ENCODE assay signal across 9 cellular contexts in the genomic region with DNA sequence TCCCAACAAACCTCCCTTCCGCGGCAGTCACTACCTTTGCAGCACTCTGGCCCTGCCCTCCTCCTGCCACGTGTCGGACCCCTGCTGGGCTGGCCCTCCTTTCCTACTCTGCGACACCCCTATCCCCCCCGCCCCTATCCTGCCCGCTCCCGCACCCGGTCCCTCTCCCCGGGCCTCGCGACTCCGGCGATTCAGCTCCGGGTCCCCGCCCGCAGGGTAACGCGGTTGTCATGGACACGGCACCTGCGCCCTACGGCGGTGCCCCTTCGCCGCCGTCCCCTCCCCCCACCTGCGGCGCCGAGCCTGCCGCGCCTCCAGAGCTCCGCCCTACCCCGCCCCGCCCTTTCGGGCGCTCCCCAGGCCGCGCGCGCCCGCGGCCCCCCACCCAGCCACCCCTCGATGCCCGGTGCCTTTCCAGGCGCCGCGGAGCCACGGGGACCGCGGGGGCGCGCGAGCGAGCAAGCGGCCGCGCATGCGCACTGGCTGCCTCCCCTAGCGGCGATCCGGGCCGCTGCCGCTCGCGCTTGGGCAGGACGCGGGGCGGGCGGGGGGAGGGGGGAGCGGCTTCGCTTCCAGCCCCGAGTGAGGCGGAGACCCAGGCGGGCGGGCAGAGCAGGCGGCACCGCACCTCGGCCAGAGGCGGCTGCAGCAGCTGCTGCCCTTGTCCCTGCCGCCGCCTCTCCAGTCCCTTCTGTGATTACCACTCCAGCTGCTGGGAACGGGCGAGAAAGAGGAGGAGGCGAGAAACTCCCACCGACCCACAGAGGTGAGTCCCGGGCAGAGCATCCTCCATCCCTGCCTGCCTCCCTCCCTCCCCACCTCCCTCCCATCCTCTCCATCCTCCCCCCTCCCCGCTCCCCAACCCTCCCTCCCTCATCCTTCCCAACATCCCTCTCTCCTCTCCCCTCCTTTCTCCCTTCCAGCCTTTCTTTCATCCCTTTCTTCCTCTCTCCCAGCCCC. TPM values are rescaled to one million over a fixed set of nuclear protein-coding genes. Genes with fewer than 3 reads are reported as not detected.
DNase-seq lines count a peak whose midpoint lies in the region; ATAC-seq and TF ChIP-seq lines count a peak whose summit lies in the region.
"Had no signal": no experiment of that assay in that cellular context is flagged by ENCODE, and none has a peak within 500 bp of the region (broad histone marks: within the 10 kb centered on the region; RNA-seq: fewer than 3 reads in every experiment).

Gene CTNNA2 (plus strand): TSS at position 610 of the 960 bp plus-strand sequence.

- in situ Hi-C loops in Panc1 (cut with HindIII; ENCODE audit: low pct_unique_long_range_greater_than_20kb, low sequenced_read_pairs): no loop called here

- POLR2A ChIA-PET in Panc1 (lab: Charles Lee): no interaction called here

- no peak for TF ChIP-seq CTCF in HL-60 (IDR thresholded peaks at IDR 0.05; ENCODE audit: insufficient read depth, low read length)
- peak; percentile 18; the same call in 1 of the 2 replicates for TF ChIP-seq CTCF in Panc1 (IDR thresholded peaks at IDR 0.05)
- TF ChIP-seq CTCF in tibial nerve (IDR thresholded peaks at IDR 0.05): no peak

- H3K56ac ChIP-seq in mesendoderm (ENCODE audit: low read length): peak within 1 kb of the TSS; percentile 85

- DNase-seq in activated CD8-positive, alpha-beta memory T cell treated with anti-CD3 and anti-CD28 coated beads, Interleukin-2, amount 50 U/mL, for 48 hours: peak; percentile 66
- DNase-seq in activated CD8-positive, alpha-beta memory T cell treated with anti-CD3 and anti-CD28 coated beads, Interleukin-2, amount 10 ng/mL, durations not matched to agents 7 days and 5 days: no peak
- DNase-seq in HL-60 (ENCODE audit: low read depth in 1 of 2, low spot score in 1 of 2): no peak
- DNase-seq in Panc1 (ENCODE audit: low read depth, low spot score): no peak
- DNase-seq in mesendoderm: peak; percentile 87
- DNase-seq in tibial nerve (ENCODE audit: low spot score in 2 of 2): no peak

- peak within 1 kb of the TSS; percentile 53 for H3K9ac ChIP-seq in mesendoderm (ENCODE audit: low read length)

- WGBS in ectodermal cell, 2 experiments: 0% methylated on average over 87 of the region's 87 CpGs
- no CpG with 5 or more reads among the region's 87 CpGs for WGBS in mesendoderm (ENCODE audit: extremely low coverage, insufficient coverage, low lambda C conversion rate)
- 2 to 5% methylated on average over 31 to 34 of the region's 87 CpGs for WGBS in tibial nerve, 2 donors

- H3K27ac Mint-ChIP-seq in activated CD8-positive, alpha-beta memory T cell treated with anti-CD3 and anti-CD28 coated beads, Interleukin-2, amount 10 ng/mL, durations not matched to agents 7 days and 5 days: no peak within 1 kb of the TSS
- H3K27ac Mint-ChIP-seq: CD4-positive, CD25-positive, alpha-beta regulatory T cell had no signal

- H3K4me1 ChIP-seq in Panc1 (ENCODE audit: control insufficient read depth, insufficient read depth, low read length) (no peaks in the 10 kb centered on the region), ectodermal cell (ENCODE audit: control insufficient read depth, insufficient read depth, low read length) (peaks cover 22% of the 10 kb centered on the region), mesendoderm (ENCODE audit: control insufficient read depth, low read depth, low read length) (peaks cover 3% of the 10 kb centered on the region), tibial nerve (peaks cover 0 to 15% (median 0%) of the 10 kb centered on the region in 4 donors)

- H3K9me3 ChIP-seq in Panc1 (ENCODE audit: control insufficient read depth, insufficient read depth, low read depth, low read length) (no peaks in the 10 kb centered on the region), ectodermal cell (ENCODE audit: control insufficient read depth, low read length) (no peaks in the 10 kb centered on the region), tibial nerve (no peaks in the 10 kb centered on the region)

- no peak within 1 kb of the TSS for H4K8ac ChIP-seq in mesendoderm (ENCODE audit: low read depth, low read length)

- H3K4ac ChIP-seq in mesendoderm (ENCODE audit: low read depth, low read length): no peak within 1 kb of the TSS

- intact Hi-C loops in Panc1 (cut with micrococcal nuclease; ENCODE audit: unreplicated experiment): no loop called here

- H3K27ac ChIP-seq in HL-60 (replicated peaks): no peak within 1 kb of the TSS
- no peak within 1 kb of the TSS for H3K27ac ChIP-seq in Panc1 (ENCODE audit: low read length)
- no peak within 1 kb of the TSS for H3K27ac ChIP-seq in ectodermal cell (ENCODE audit: insufficient read depth, low read depth, low read length, poor library complexity, severe bottlenecking)
- no peak within 1 kb of the TSS for H3K27ac ChIP-seq in mesendoderm (ENCODE audit: low read depth, low read length)
- no peak within 1 kb of the TSS for H3K27ac ChIP-seq in tibial nerve

- no peak within 1 kb of the TSS for H2BK120ac ChIP-seq in mesendoderm (ENCODE audit: low read depth, low read length)

- no peak within 1 kb of the TSS for H3K18ac ChIP-seq in mesendoderm (ENCODE audit: low read length)

- no peak within 1 kb of the TSS for H2BK15ac ChIP-seq in mesendoderm (replicated peaks; ENCODE audit: low read depth)

- peaks cover 4% of the 10 kb centered on the region for H3K27me3 Mint-ChIP-seq in activated CD8-positive, alpha-beta memory T cell treated with anti-CD3 and anti-CD28 coated beads, Interleukin-2, amount 10 ng/mL, durations not matched to agents 7 days and 5 days
- H3K27me3 Mint-ChIP-seq: CD4-positive, CD25-positive, alpha-beta regulatory T cell had no signal

- no peak within 1 kb of the TSS for H2AK5ac ChIP-seq in mesendoderm (ENCODE audit: low read length)

- H3K4me2 ChIP-seq in mesendoderm (ENCODE audit: low read length): peak within 1 kb of the TSS; percentile 53

- no peaks in the 10 kb centered on the region for H3K4me1 Mint-ChIP-seq in activated CD8-positive, alpha-beta memory T cell treated with anti-CD3 and anti-CD28 coated beads, Interleukin-2, amount 10 ng/mL, durations not matched to agents 7 days and 5 days

- no peak for TF ChIP-seq EP300 in tibial nerve (IDR thresholded peaks at IDR 0.05)

- no peak within 1 kb of the TSS for H4K5ac ChIP-seq in mesendoderm (ENCODE audit: low read length)

- no peaks in the 10 kb centered on the region for H3K79me1 ChIP-seq in mesendoderm (ENCODE audit: low read length)

- H3K27me3 ChIP-seq in HL-60 (ENCODE audit: insufficient read depth, poor library complexity, severe bottlenecking) (peaks cover 10% of the 10 kb centered on the region), Panc1 (ENCODE audit: control insufficient read depth, insufficient read depth, low read length) (no peaks in the 10 kb centered on the region), ectodermal cell (ENCODE audit: control insufficient read depth, insufficient read depth, low read length, poor library complexity, severe bottlenecking) (peaks cover 6% of the 10 kb centered on the region), mesendoderm (ENCODE audit: insufficient read depth, low read length, poor library complexity) (no peaks in the 10 kb centered on the region), tibial nerve (peaks cover 0 to 11% of the 10 kb centered on the region in 2 donors)

- ATAC-seq in activated CD8-positive, alpha-beta memory T cell treated with anti-CD3 and anti-CD28 coated beads, Interleukin-2, amount 10 ng/mL, durations not matched to agents 7 days and 5 days: no peak
- ATAC-seq in Panc1 (peak; percentile 56; the same call in 1 of the 2 replicates), HG03469 (IDR thresholded peaks at IDR 0.05; ENCODE audit: unreplicated experiment) (no peak)

- no peaks in the 10 kb centered on the region for H3K36me3 ChIP-seq in Panc1 (ENCODE audit: control insufficient read depth, insufficient read depth, low read length)
- H3K36me3 ChIP-seq in ectodermal cell (ENCODE audit: control insufficient read depth, insufficient read depth, low read length): no peaks in the 10 kb centered on the region
- no peaks in the 10 kb centered on the region for H3K36me3 ChIP-seq in mesendoderm (ENCODE audit: control insufficient read depth, insufficient read depth, low read length)
- no peaks in the 10 kb centered on the region for H3K36me3 ChIP-seq in tibial nerve

- H3K4me3 Mint-ChIP-seq in activated CD8-positive, alpha-beta memory T cell treated with anti-CD3 and anti-CD28 coated beads, Interleukin-2, amount 10 ng/mL, durations not matched to agents 7 days and 5 days: no peak within 1 kb of the TSS

- CTCF ChIA-PET in activated CD8-positive, alpha-beta memory T cell treated with anti-CD3 and anti-CD28 coated beads, Interleukin-2, amount 10 ng/mL, durations not matched to agents 7 days and 5 days (lab: Charles Lee): no interaction called here
- CTCF ChIA-PET in Panc1 (lab: Charles Lee): interaction anchor here (0.5 kb wide), 1 partner anchor 18 kb away, joined by 3 read pairs; no protein-coding TSS in a partner anchor

- H3K23ac ChIP-seq in mesendoderm (ENCODE audit: low read length): no peak within 1 kb of the TSS

- no peak for TF ChIP-seq POLR2A in tibial nerve (IDR thresholded peaks at IDR 0.05)

- peaks cover 2% of the 10 kb centered on the region for H3K9me3 Mint-ChIP-seq in activated CD8-positive, alpha-beta memory T cell treated with anti-CD3 and anti-CD28 coated beads, Interleukin-2, amount 10 ng/mL, durations not matched to agents 7 days and 5 days (ENCODE audit: low read depth)

- H3K79me2 ChIP-seq in mesendoderm (ENCODE audit: control insufficient read depth, insufficient read depth, low read length): no peaks in the 10 kb centered on the region

- no peak within 1 kb of the TSS for H2BK5ac ChIP-seq in mesendoderm (ENCODE audit: low read length)

- no peaks in the 10 kb centered on the region for H3K36me3 Mint-ChIP-seq in activated CD8-positive, alpha-beta memory T cell treated with anti-CD3 and anti-CD28 coated beads, Interleukin-2, amount 10 ng/mL, durations not matched to agents 7 days and 5 days
- H3K36me3 Mint-ChIP-seq: CD4-positive, CD25-positive, alpha-beta regulatory T cell had no signal

- no TSS peak for BruUV-seq in Panc1 (replicated peaks; lab: Mats Ljungman, UMichigan)

- H3K4me3 ChIP-seq in HL-60 (replicated peaks; ENCODE audit: insufficient read depth, low read length) (peak within 1 kb of the TSS; percentile 6), Panc1 (ENCODE audit: low read depth in 2 of 2, low read length in 2 of 2) (peak within 1 kb of the TSS in 1 of 2 experiments; percentile 15; a peak in 1 of 4 replicates), ectodermal cell (ENCODE audit: insufficient read depth, low read depth, low read length) (peak within 1 kb of the TSS; percentile 61), mesendoderm (ENCODE audit: low read length) (peak within 1 kb of the TSS; percentile 53), tibial nerve (peak within 1 kb of the TSS in 3 of 4 donors; percentile 7 to 55 (median 15))

RNA-seq across cellular contexts. Expression of gene CTNNA2, which starts in this region (rescaled TPM):
- not detected for total RNA-seq in activated CD8-positive, alpha-beta memory T cell treated with anti-CD3 and anti-CD28 coated beads, Interleukin-2, amount 10 ng/mL, durations not matched to agents 7 days and 5 days
- total RNA-seq in Panc1 (2021; ENCODE audit: unreplicated experiment): 0.54 TPM
- polyA plus RNA-seq in Panc1 (2012; ENCODE audit: insufficient read length): 1.9 TPM
- polyA plus RNA-seq in ectodermal cell (2013, experiment 1 of 4): 48.1 TPM
- 49.8 TPM for polyA plus RNA-seq in ectodermal cell (2013, experiment 2 of 4)
- polyA plus RNA-seq in ectodermal cell (2013, experiment 3 of 4): 38.8 TPM
- 45.2 TPM for polyA plus RNA-seq in ectodermal cell (2013, experiment 4 of 4)
- 1.5 TPM for polyA plus RNA-seq in mesendoderm (2013, experiment 1 of 2)
- polyA plus RNA-seq in mesendoderm (2013, experiment 2 of 2): 1.6 TPM
- 1 to 10 TPM in 1 of 4 donors, under 1 TPM in 3; 0.39 to 3.3 (median 0.75) TPM for total RNA-seq in tibial nerve
- total RNA-seq: CD4-positive, CD25-positive, alpha-beta regulatory T cell had no signal
- polyA plus RNA-seq: CD4-positive, CD25-positive, alpha-beta regulatory T cell had no signal

Comparison
In these comparisons a context has a peak if more than half of its experiments do, and no peak if none do; other contexts are left out.
1. DNase-seq: peak in activated CD8-positive, alpha-beta memory T cell treated with anti-CD3 and anti-CD28 coated beads, Interleukin-2, amount 50 U/mL, for 48 hours (single experiment) and mesendoderm (single experiment); none in activated CD8-positive, alpha-beta memory T cell treated with anti-CD3 and anti-CD28 coated beads, Interleukin-2, amount 10 ng/mL, durations not matched to agents 7 days and 5 days (single experiment), HL-60 (0 of 2), Panc1 (single experiment) and tibial nerve (0 of 2).